Comparison of ENCODE assay signal across 13 cellular contexts in the genomic region with DNA sequence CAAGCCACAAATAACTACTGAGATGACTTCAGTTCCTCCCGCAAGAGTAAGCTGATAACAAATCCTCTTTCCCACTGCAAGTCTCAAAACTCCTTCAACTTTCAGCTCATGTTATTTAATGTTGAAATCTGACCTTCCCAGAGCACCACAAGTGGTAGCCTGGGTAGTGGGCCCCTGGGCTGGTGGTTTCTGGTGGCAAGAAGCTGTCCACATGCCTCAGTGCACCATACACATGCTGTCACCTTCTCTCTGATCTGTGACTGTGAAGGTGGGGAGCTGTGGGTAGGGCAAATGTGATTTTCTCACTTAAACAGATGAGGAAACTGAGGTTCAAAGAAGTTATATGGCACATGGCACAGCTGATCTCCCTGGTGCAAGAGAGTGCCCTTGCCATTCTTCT.
A peak's percentile ranks its signal among the peaks of the same experiment; 100 is the strongest.
DNase-seq lines count a peak whose midpoint lies in the region; ATAC-seq and TF ChIP-seq lines count a peak whose summit lies in the region.
"Had no signal": no experiment of that assay in that cellular context is flagged by ENCODE, and none has a peak within 500 bp of the region (broad histone marks: within the 10 kb centered on the region; RNA-seq: fewer than 3 reads in every experiment).

No MANE protein-coding gene starts in this region.

- H3K4me1 ChIP-seq in tibial artery = peaks cover 0 to 23% (median 12%) of the 10 kb centered on the region in 4 donors
- H3K4me1 ChIP-seq: BLaER1, Caco-2, HAP-1 had no signal

- H3K9me3 ChIP-seq in tibial artery = no peaks in the 10 kb centered on the region
- H3K9me3 ChIP-seq: BLaER1, Caco-2, HAP-1 had no signal

- no peaks in the 10 kb centered on the region for H3K27me3 Mint-ChIP-seq in activated T-cell treated with anti-CD3 and anti-CD28 coated beads, Interleukin-2, amount 50 U/mL, for 72 hours (ENCODE audit: low read depth)
- H3K27me3 Mint-ChIP-seq in activated CD4-positive, alpha-beta memory T cell treated with anti-CD3 and anti-CD28 coated beads for 36 hours = no peaks in the 10 kb centered on the region
- H3K27me3 Mint-ChIP-seq: CD8-positive, alpha-beta memory T cell had no signal

- H3K4me1 Mint-ChIP-seq in activated T-cell treated with anti-CD3 and anti-CD28 coated beads, Interleukin-2, amount 50 U/mL, for 72 hours (ENCODE audit: low read depth) = peaks cover 31% of the 10 kb centered on the region
- H3K4me1 Mint-ChIP-seq in activated CD4-positive, alpha-beta memory T cell treated with anti-CD3 and anti-CD28 coated beads for 36 hours (ENCODE audit: low read depth) = peaks cover 23% of the 10 kb centered on the region
- H3K4me1 Mint-ChIP-seq: CD8-positive, alpha-beta memory T cell had no signal

- no peak for DNase-seq in activated T-cell treated with anti-CD3 and anti-CD28 coated beads, Interleukin-2, amount 50 U/mL, for 72 hours
- DNase-seq in activated T-cell treated with anti-CD3 and anti-CD28 coated beads, Interleukin-2, amount 50 U/mL, for 1 hour = no peak
- DNase-seq in activated CD4-positive, alpha-beta memory T cell treated with anti-CD3 and anti-CD28 coated beads for 36 hours = peak; percentile 23
- peak; percentile 49 for DNase-seq in amniotic epithelial cell (ENCODE audit: low read depth)
- DNase-seq in tibial artery = no peak
- DNase-seq in dedifferentiated amniotic fluid mesenchymal stem cell (ENCODE audit: extremely low spot score) = no peak
- DNase-seq: Caco-2; CD8-positive, alpha-beta memory T cell; DND-41; GDM1 had no signal

- CTCF ChIA-PET in activated CD4-positive, alpha-beta memory T cell treated with anti-CD3 and anti-CD28 coated beads for 36 hours (lab: Charles Lee) = interaction anchor here (1.0 kb wide), 1 partner anchor 38 kb away, joined by 3 read pairs; no protein-coding TSS in a partner anchor

- H3K27ac Mint-ChIP-seq in activated T-cell treated with anti-CD3 and anti-CD28 coated beads, Interleukin-2, amount 50 U/mL, for 72 hours = peak overlapping the region; percentile 89
- H3K27ac Mint-ChIP-seq in activated CD4-positive, alpha-beta memory T cell treated with anti-CD3 and anti-CD28 coated beads for 36 hours = peak overlapping the region; percentile 33
- H3K27ac Mint-ChIP-seq: CD8-positive, alpha-beta memory T cell had no signal

- intact Hi-C loops in activated CD4-positive, alpha-beta memory T cell treated with anti-CD3 and anti-CD28 coated beads for 36 hours (cut with micrococcal nuclease) = no loop called here
- intact Hi-C loops in tibial artery (cut with DNase I; ENCODE audit: low total_unique reads) = no loop called here

- H3K27me3 ChIP-seq in tibial artery = no peaks in the 10 kb centered on the region
- H3K27me3 ChIP-seq: BLaER1 had no signal

- peak; percentile 58 to 60 for ATAC-seq in activated T-cell treated with anti-CD3 and anti-CD28 coated beads, Interleukin-2, amount 50 U/mL, for 72 hours (replicated peaks in 1 of 2)
- no peak for ATAC-seq in GM19467 (IDR thresholded peaks at IDR 0.05; ENCODE audit: unreplicated experiment)

- no peak overlapping the region for H3K4me3 ChIP-seq in tibial artery
- H3K4me3 ChIP-seq: BLaER1, HAP-1 had no signal

- H3K36me3 Mint-ChIP-seq in activated T-cell treated with anti-CD3 and anti-CD28 coated beads, Interleukin-2, amount 50 U/mL, for 72 hours (ENCODE audit: insufficient read depth in 2 of 2) = peaks cover 2 to 10% of the 10 kb centered on the region in 2 donors
- peaks cover 2% of the 10 kb centered on the region for H3K36me3 Mint-ChIP-seq in activated CD4-positive, alpha-beta memory T cell treated with anti-CD3 and anti-CD28 coated beads for 36 hours

- peaks cover 4 to 6% of the 10 kb centered on the region in 2 donors for H3K9me3 Mint-ChIP-seq in activated T-cell treated with anti-CD3 and anti-CD28 coated beads, Interleukin-2, amount 50 U/mL, for 72 hours
- H3K9me3 Mint-ChIP-seq in activated CD4-positive, alpha-beta memory T cell treated with anti-CD3 and anti-CD28 coated beads for 36 hours = no peaks in the 10 kb centered on the region

- H3K27ac ChIP-seq in tibial artery = peak overlapping the region; percentile 65 to 71
- H3K27ac ChIP-seq: BLaER1 had no signal

- no peak for TF ChIP-seq CTCF in tibial artery (IDR thresholded peaks at IDR 0.05)

- peaks cover 0 to 7% (median 0%) of the 10 kb centered on the region in 3 donors for H3K36me3 ChIP-seq in tibial artery
- H3K36me3 ChIP-seq: HAP-1 had no signal

- peak overlapping the region in 1 of 2 donors; percentile 30 for H3K4me3 Mint-ChIP-seq in activated T-cell treated with anti-CD3 and anti-CD28 coated beads, Interleukin-2, amount 50 U/mL, for 72 hours
- no peak overlapping the region for H3K4me3 Mint-ChIP-seq in activated CD4-positive, alpha-beta memory T cell treated with anti-CD3 and anti-CD28 coated beads for 36 hours
- H3K4me3 Mint-ChIP-seq: CD8-positive, alpha-beta memory T cell had no signal

- POLR2A ChIA-PET in activated CD4-positive, alpha-beta memory T cell treated with anti-CD3 and anti-CD28 coated beads for 36 hours (lab: Charles Lee) = interaction anchor here (0.9 kb wide), 1 partner anchor 21 kb away, joined by 4 read pairs; no protein-coding TSS in a partner anchor

Comparison
In these comparisons a context has a peak if more than half of its experiments do, and no peak if none do; other contexts are left out.
1. DNase-seq: peak in activated CD4-positive, alpha-beta memory T cell treated with anti-CD3 and anti-CD28 coated beads for 36 hours (single experiment) and amniotic epithelial cell (single experiment); none in activated T-cell treated with anti-CD3 and anti-CD28 coated beads, Interleukin-2, amount 50 U/mL, for 72 hours (0 of 2), activated T-cell treated with anti-CD3 and anti-CD28 coated beads, Interleukin-2, amount 50 U/mL, for 1 hour (single experiment), tibial artery (0 of 2) and dedifferentiated amniotic fluid mesenchymal stem cell (single experiment).